8 cellular contexts compared by ENCODE assay signal in genomic region chr1:93177991-93178390, GRCh38. TPM values are rescaled to one million over a fixed set of nuclear protein-coding genes. Genes with fewer than 3 reads are reported as not detected.
A peak's percentile ranks its signal among the peaks of the same experiment; 100 is the strongest.
DNase-seq lines count a peak whose midpoint lies in the region; ATAC-seq and TF ChIP-seq lines count a peak whose summit lies in the region.

No MANE protein-coding gene starts in this region.

- H3K9me3 ChIP-seq in tibial nerve = no peaks in the 10 kb centered on the region

- peaks cover 0 to 7% (median 0%) of the 10 kb centered on the region in 3 donors for H3K36me3 ChIP-seq in tibial nerve

- no peak for DNase-seq in activated T-cell treated with anti-CD3 and anti-CD28 coated beads, Interleukin-2, amount 50 U/mL, for 4 hours
- DNase-seq in activated T-cell treated with anti-CD3 and anti-CD28 coated beads for 4 hours (no peak), immature natural killer cell (no peak), tibial nerve (ENCODE audit: low spot score in 2 of 2) (no peak), head of caudate nucleus (no peak), left colon (no peak)
- DNase-seq in activated CD4-positive, alpha-beta memory T cell treated with anti-CD3 and anti-CD28 coated beads, Interleukin-2, amount 10 ng/mL, durations not matched to agents 7 days and 5 days = no peak

- H3K9me3 Mint-ChIP-seq in activated T-cell treated with anti-CD3 and anti-CD28 coated beads, Interleukin-2, amount 50 U/mL, for 4 hours = no peaks in the 10 kb centered on the region
- peaks cover 3% of the 10 kb centered on the region for H3K9me3 Mint-ChIP-seq in activated CD4-positive, alpha-beta memory T cell treated with anti-CD3 and anti-CD28 coated beads, Interleukin-2, amount 10 ng/mL, durations not matched to agents 7 days and 5 days
- no peaks in the 10 kb centered on the region for H3K9me3 Mint-ChIP-seq in immature natural killer cell

- ATAC-seq in activated T-cell treated with anti-CD3 and anti-CD28 coated beads, Interleukin-2, amount 50 U/mL, for 4 hours = no peak
- ATAC-seq in left colon (no peak), HG02610 (IDR thresholded peaks at IDR 0.05; ENCODE audit: unreplicated experiment) (no peak)

- H3K27me3 Mint-ChIP-seq in activated T-cell treated with anti-CD3 and anti-CD28 coated beads, Interleukin-2, amount 50 U/mL, for 4 hours (ENCODE audit: low read depth) = no peaks in the 10 kb centered on the region
- H3K27me3 Mint-ChIP-seq in activated CD4-positive, alpha-beta memory T cell treated with anti-CD3 and anti-CD28 coated beads, Interleukin-2, amount 10 ng/mL, durations not matched to agents 7 days and 5 days = no peaks in the 10 kb centered on the region
- H3K27me3 Mint-ChIP-seq in immature natural killer cell (ENCODE audit: low read depth in 3 of 3) = peaks cover 15 to 18% (median 15%) of the 10 kb centered on the region in 3 donors

- H3K27ac ChIP-seq in tibial nerve = peak overlapping the region in 3 of 4 donors; percentile 10 to 99 (median 99)

- no peaks in the 10 kb centered on the region for H3K27me3 ChIP-seq in tibial nerve

- peaks cover 0 to 52% (median 13%) of the 10 kb centered on the region in 4 donors for H3K4me1 ChIP-seq in tibial nerve

- H3K4me1 Mint-ChIP-seq in activated T-cell treated with anti-CD3 and anti-CD28 coated beads, Interleukin-2, amount 50 U/mL, for 4 hours (ENCODE audit: low read depth) = peaks cover 57% of the 10 kb centered on the region
- peaks cover 55% of the 10 kb centered on the region for H3K4me1 Mint-ChIP-seq in activated CD4-positive, alpha-beta memory T cell treated with anti-CD3 and anti-CD28 coated beads, Interleukin-2, amount 10 ng/mL, durations not matched to agents 7 days and 5 days
- H3K4me1 Mint-ChIP-seq in immature natural killer cell = peaks cover 70 to 85% of the 10 kb centered on the region in 2 donors

- TF ChIP-seq EP300 in tibial nerve (IDR thresholded peaks at IDR 0.05) = no peak

- no peak for TF ChIP-seq POLR2A in tibial nerve (IDR thresholded peaks at IDR 0.05)

- peaks cover 27% of the 10 kb centered on the region for H3K36me3 Mint-ChIP-seq in activated T-cell treated with anti-CD3 and anti-CD28 coated beads, Interleukin-2, amount 50 U/mL, for 4 hours (ENCODE audit: insufficient read depth)
- H3K36me3 Mint-ChIP-seq in activated CD4-positive, alpha-beta memory T cell treated with anti-CD3 and anti-CD28 coated beads, Interleukin-2, amount 10 ng/mL, durations not matched to agents 7 days and 5 days (ENCODE audit: low read depth) = peaks cover 57% of the 10 kb centered on the region
- H3K36me3 Mint-ChIP-seq in immature natural killer cell = peaks cover 0 to 4% (median 4%) of the 10 kb centered on the region in 3 donors

- no peak for TF ChIP-seq CTCF in tibial nerve (IDR thresholded peaks at IDR 0.05)

- peak overlapping the region; percentile 98 for H3K27ac Mint-ChIP-seq in activated CD4-positive, alpha-beta memory T cell treated with anti-CD3 and anti-CD28 coated beads, Interleukin-2, amount 10 ng/mL, durations not matched to agents 7 days and 5 days
- H3K27ac Mint-ChIP-seq in immature natural killer cell = peak overlapping the region in 4 of 6 donors; percentile 78 to 98 (median 90)

- H3K4me3 ChIP-seq in tibial nerve = peak overlapping the region in 3 of 4 donors; percentile 74 to 90 (median 78)

- POLR2A ChIA-PET in activated CD4-positive, alpha-beta memory T cell treated with anti-CD3 and anti-CD28 coated beads, Interleukin-2, amount 10 ng/mL, durations not matched to agents 7 days and 5 days (lab: Charles Lee) = interaction anchor here (0.8 to 1.6 kb wide), 3 partner anchors 12 to 167 kb away, joined by 3 to 8 read pairs (median 4); partner anchors contain the start of gene DR1

- WGBS in tibial nerve, 2 donors = 21 to 25% methylated on average over 4 of the region's 4 CpGs

- CTCF ChIA-PET in activated CD4-positive, alpha-beta memory T cell treated with anti-CD3 and anti-CD28 coated beads, Interleukin-2, amount 10 ng/mL, durations not matched to agents 7 days and 5 days (lab: Charles Lee) = no interaction called here

- intact Hi-C loops in head of caudate nucleus (cut with DNase I) (no loop called here), left colon (cut with DNase I, micrococcal nuclease) (no loop called here)

- peak overlapping the region; percentile 97 for H3K4me3 Mint-ChIP-seq in activated T-cell treated with anti-CD3 and anti-CD28 coated beads, Interleukin-2, amount 50 U/mL, for 4 hours
- H3K4me3 Mint-ChIP-seq in activated CD4-positive, alpha-beta memory T cell treated with anti-CD3 and anti-CD28 coated beads, Interleukin-2, amount 10 ng/mL, durations not matched to agents 7 days and 5 days = peak overlapping the region; percentile 89
- peak overlapping the region; percentile 94 to 99 (median 96) for H3K4me3 Mint-ChIP-seq in immature natural killer cell

RNA-seq across cellular contexts. Expression of gene TMED5, which starts 2.2 kb away (rescaled TPM):
- 10 to 100 TPM; 29.2 to 42.7 (median 35.3) TPM for total RNA-seq in activated T-cell treated with anti-CD3 and anti-CD28 coated beads, Interleukin-2, amount 50 U/mL, for 4 hours
- total RNA-seq in activated CD4-positive, alpha-beta memory T cell treated with anti-CD3 and anti-CD28 coated beads, Interleukin-2, amount 10 ng/mL, durations not matched to agents 7 days and 5 days = 10 to 100 TPM; 67.4 to 70.8 TPM
- polyA plus RNA-seq in immature natural killer cell = 10 to 100 TPM; 27.1 to 44.8 (median 32.6) TPM
- total RNA-seq in tibial nerve (10 to 100 TPM; 47.4 to 80.4 (median 55.5) TPM), left colon (10 to 100 TPM; 55.2 to 62.5 TPM)

RNA-seq across cellular contexts. Expression of gene CCDC18, which starts 2.5 kb away (rescaled TPM):
- 1 to 10 TPM; 4.6 to 8.3 (median 8.1) TPM for total RNA-seq in activated T-cell treated with anti-CD3 and anti-CD28 coated beads, Interleukin-2, amount 50 U/mL, for 4 hours
- 10 to 100 TPM; 29.2 to 33.0 TPM for total RNA-seq in activated CD4-positive, alpha-beta memory T cell treated with anti-CD3 and anti-CD28 coated beads, Interleukin-2, amount 10 ng/mL, durations not matched to agents 7 days and 5 days
- polyA plus RNA-seq in immature natural killer cell = 1 to 10 TPM; 2.8 to 6.3 (median 3.3) TPM
- total RNA-seq in tibial nerve (10 to 100 TPM in 1 of 4 donors, 1 to 10 TPM in 3; 2.2 to 16.0 (median 8.7) TPM), left colon (1 to 10 TPM; 4.5 to 6.1 TPM)
